ENCODE assay signal across 1 cellular context in genomic region chr1:145927073-145927886, GRCh38.
TF ChIP-seq lines count a peak whose summit lies in the region.

Gene RBM8A (minus strand): TSS chr1:145927484. CDS start chr1:145927426, 58 bp downstream.

TF ChIP-seq in K562, 482 proteins besides CTCF, POLR2A, EP300 and RAD21 (continued from another document and continues in another):
- TF ChIP-seq ZNF551 (CRISPR knock-in tag; IDR thresholded peaks at IDR 0.05), result no peak
- 0 out of 2 replicates have a peak, but pooled peaks have one; percentile 31 for TF ChIP-seq RAD51 (IDR thresholded peaks at IDR 0.05; ENCODE audit: borderline replicate concordance, low read depth)
- no peak for TF ChIP-seq CHAMP1 (IDR thresholded peaks at IDR 0.05)
- peak; percentile 90 for TF ChIP-seq SMAD4 (CRISPR knock-in tag; conservative IDR thresholded peaks at IDR 0.05)
- no peak for TF ChIP-seq FIP1L1 (IDR thresholded peaks at IDR 0.05; ENCODE audit: low read depth, low read length, poor library complexity, severe bottlenecking)
- TF ChIP-seq, protein P1, sequence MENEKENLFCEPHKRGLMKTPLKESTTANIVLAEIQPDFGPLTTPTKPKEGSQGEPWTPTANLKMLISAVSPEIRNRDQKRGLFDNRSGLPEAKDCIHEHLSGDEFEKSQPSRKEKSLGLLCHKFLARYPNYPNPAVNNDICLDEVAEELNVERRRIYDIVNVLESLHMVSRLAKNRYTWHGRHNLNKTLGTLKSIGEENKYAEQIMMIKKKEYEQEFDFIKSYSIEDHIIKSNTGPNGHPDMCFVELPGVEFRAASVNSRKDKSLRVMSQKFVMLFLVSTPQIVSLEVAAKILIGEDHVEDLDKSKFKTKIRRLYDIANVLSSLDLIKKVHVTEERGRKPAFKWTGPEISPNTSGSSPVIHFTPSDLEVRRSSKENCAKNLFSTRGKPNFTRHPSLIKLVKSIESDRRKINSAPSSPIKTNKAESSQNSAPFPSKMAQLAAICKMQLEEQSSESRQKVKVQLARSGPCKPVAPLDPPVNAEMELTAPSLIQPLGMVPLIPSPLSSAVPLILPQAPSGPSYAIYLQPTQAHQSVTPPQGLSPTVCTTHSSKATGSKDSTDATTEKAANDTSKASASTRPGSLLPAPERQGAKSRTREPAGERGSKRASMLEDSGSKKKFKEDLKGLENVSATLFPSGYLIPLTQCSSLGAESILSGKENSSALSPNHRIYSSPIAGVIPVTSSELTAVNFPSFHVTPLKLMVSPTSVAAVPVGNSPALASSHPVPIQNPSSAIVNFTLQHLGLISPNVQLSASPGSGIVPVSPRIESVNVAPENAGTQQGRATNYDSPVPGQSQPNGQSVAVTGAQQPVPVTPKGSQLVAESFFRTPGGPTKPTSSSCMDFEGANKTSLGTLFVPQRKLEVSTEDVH (IDR thresholded peaks at IDR 0.05; ENCODE audit: low read depth, partially characterized antibody), result peak; percentile 82
- TF ChIP-seq ZNF274 (IDR thresholded peaks at IDR 0.05; ENCODE audit: borderline replicate concordance, low read depth, low read length), result no peak
- TF ChIP-seq, protein P2, sequence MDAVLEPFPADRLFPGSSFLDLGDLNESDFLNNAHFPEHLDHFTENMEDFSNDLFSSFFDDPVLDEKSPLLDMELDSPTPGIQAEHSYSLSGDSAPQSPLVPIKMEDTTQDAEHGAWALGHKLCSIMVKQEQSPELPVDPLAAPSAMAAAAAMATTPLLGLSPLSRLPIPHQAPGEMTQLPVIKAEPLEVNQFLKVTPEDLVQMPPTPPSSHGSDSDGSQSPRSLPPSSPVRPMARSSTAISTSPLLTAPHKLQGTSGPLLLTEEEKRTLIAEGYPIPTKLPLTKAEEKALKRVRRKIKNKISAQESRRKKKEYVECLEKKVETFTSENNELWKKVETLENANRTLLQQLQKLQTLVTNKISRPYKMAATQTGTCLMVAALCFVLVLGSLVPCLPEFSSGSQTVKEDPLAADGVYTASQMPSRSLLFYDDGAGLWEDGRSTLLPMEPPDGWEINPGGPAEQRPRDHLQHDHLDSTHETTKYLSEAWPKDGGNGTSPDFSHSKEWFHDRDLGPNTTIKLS (IDR thresholded peaks at IDR 0.05; ENCODE audit: borderline replicate concordance, low read depth), result peak; percentile 84
- no peak for TF ChIP-seq ZFP1 (CRISPR knock-in tag; IDR thresholded peaks at IDR 0.05)
- peak; percentile 69; the same call in 1 of the 2 replicates for TF ChIP-seq NCOA1 (IDR thresholded peaks at IDR 0.05; ENCODE audit: low read depth)
- TF ChIP-seq ATF7 (IDR thresholded peaks at IDR 0.05), result peak; percentile 79
- peak; percentile 80 for TF ChIP-seq SMAD1 (IDR thresholded peaks at IDR 0.05; ENCODE audit: low read depth, low read length, partially characterized antibody)
- TF ChIP-seq, protein P3, sequence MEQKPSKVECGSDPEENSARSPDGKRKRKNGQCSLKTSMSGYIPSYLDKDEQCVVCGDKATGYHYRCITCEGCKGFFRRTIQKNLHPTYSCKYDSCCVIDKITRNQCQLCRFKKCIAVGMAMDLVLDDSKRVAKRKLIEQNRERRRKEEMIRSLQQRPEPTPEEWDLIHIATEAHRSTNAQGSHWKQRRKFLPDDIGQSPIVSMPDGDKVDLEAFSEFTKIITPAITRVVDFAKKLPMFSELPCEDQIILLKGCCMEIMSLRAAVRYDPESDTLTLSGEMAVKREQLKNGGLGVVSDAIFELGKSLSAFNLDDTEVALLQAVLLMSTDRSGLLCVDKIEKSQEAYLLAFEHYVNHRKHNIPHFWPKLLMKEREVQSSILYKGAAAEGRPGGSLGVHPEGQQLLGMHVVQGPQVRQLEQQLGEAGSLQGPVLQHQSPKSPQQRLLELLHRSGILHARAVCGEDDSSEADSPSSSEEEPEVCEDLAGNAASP (IDR thresholded peaks at IDR 0.05), result no peak
- no peak for TF ChIP-seq ZNF584 (CRISPR knock-in tag; IDR thresholded peaks at IDR 0.05; ENCODE audit: low read depth)
- TF ChIP-seq CTCFL (IDR thresholded peaks at IDR 0.05; ENCODE audit: borderline replicate concordance, insufficient read depth, low read depth, low read length, poor library complexity, severe bottlenecking), result peak; percentile 90
- TF ChIP-seq ARNT (IDR thresholded peaks at IDR 0.05), result peak; percentile 91 to 96
- TF ChIP-seq, protein P4, sequence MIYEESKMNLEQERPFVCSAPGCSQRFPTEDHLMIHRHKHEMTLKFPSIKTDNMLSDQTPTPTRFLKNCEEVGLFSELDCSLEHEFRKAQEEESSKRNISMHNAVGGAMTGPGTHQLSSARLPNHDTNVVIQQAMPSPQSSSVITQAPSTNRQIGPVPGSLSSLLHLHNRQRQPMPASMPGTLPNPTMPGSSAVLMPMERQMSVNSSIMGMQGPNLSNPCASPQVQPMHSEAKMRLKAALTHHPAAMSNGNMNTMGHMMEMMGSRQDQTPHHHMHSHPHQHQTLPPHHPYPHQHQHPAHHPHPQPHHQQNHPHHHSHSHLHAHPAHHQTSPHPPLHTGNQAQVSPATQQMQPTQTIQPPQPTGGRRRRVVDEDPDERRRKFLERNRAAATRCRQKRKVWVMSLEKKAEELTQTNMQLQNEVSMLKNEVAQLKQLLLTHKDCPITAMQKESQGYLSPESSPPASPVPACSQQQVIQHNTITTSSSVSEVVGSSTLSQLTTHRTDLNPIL (CRISPR knock-in tag; IDR thresholded peaks at IDR 0.05), result no peak
- peak; percentile 72; the same call in 1 of the 2 replicates for TF ChIP-seq CC2D1A (IDR thresholded peaks at IDR 0.05)
- TF ChIP-seq IRF2 (CRISPR knock-in tag; IDR thresholded peaks at IDR 0.05), result no peak
- TF ChIP-seq PHF20 (IDR thresholded peaks at IDR 0.05; ENCODE audit: partially characterized antibody), result peak; percentile 97
- peak; percentile 84; the same call in 1 of the 2 replicates for TF ChIP-seq HBP1 (CRISPR knock-in tag; IDR thresholded peaks at IDR 0.05)
- no peak for TF ChIP-seq CBX2 (IDR thresholded peaks at IDR 0.05; ENCODE audit: insufficient read depth, low read length, poor library complexity, severe bottlenecking)
- TF ChIP-seq CREB1 (IDR thresholded peaks at IDR 0.05), result peak; percentile 90
- TF ChIP-seq CREB1 (CRISPR knock-in tag; IDR thresholded peaks at IDR 0.05), result peak; percentile 74
- TF ChIP-seq ETS2 (tag; IDR thresholded peaks at IDR 0.05; ENCODE audit: borderline replicate concordance, poor library complexity, severe bottlenecking), result no peak
- no peak for TF ChIP-seq ZNF444 (CRISPR knock-in tag; IDR thresholded peaks at IDR 0.05)
- peak; percentile 99 for TF ChIP-seq POLR2B (IDR thresholded peaks at IDR 0.05; ENCODE audit: low read depth, partially characterized antibody)
- TF ChIP-seq, protein P5, sequence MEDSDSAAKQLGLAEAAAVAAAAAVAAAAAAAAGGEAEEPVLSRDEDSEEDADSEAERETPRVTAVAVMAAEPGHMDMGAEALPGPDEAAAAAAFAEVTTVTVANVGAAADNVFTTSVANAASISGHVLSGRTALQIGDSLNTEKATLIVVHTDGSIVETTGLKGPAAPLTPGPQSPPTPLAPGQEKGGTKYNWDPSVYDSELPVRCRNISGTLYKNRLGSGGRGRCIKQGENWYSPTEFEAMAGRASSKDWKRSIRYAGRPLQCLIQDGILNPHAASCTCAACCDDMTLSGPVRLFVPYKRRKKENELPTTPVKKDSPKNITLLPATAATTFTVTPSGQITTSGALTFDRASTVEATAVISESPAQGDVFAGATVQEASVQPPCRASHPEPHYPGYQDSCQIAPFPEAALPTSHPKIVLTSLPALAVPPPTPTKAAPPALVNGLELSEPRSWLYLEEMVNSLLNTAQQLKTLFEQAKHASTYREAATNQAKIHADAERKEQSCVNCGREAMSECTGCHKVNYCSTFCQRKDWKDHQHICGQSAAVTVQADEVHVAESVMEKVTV (CRISPR knock-in tag; IDR thresholded peaks at IDR 0.05), result peak; percentile 28; the same call in 1 of the 2 replicates
- TF ChIP-seq, protein P6, sequence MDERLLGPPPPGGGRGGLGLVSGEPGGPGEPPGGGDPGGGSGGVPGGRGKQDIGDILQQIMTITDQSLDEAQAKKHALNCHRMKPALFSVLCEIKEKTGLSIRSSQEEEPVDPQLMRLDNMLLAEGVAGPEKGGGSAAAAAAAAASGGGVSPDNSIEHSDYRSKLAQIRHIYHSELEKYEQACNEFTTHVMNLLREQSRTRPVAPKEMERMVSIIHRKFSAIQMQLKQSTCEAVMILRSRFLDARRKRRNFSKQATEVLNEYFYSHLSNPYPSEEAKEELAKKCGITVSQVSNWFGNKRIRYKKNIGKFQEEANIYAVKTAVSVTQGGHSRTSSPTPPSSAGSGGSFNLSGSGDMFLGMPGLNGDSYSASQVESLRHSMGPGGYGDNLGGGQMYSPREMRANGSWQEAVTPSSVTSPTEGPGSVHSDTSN (CRISPR knock-in tag; IDR thresholded peaks at IDR 0.05; ENCODE audit: low read depth), result no peak
- TF ChIP-seq, protein P6 (tag; conservative IDR thresholded peaks at IDR 0.05; ENCODE audit: low read depth), result peak; percentile 37; the same call in 1 of the 2 replicates
- TF ChIP-seq, protein P7, sequence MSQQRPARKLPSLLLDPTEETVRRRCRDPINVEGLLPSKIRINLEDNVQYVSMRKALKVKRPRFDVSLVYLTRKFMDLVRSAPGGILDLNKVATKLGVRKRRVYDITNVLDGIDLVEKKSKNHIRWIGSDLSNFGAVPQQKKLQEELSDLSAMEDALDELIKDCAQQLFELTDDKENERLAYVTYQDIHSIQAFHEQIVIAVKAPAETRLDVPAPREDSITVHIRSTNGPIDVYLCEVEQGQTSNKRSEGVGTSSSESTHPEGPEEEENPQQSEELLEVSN (IDR thresholded peaks at IDR 0.05; ENCODE audit: borderline replicate concordance in 1 of 2, extremely low read depth in 1 of 2, insufficient read depth in 1 of 2, insufficient read length in 1 of 2, low read depth in 1 of 2, low read length in 1 of 2, poor library complexity in 1 of 2, severe bottlenecking in 1 of 2), result peak; percentile 42 to 61
- TF ChIP-seq, protein P8, sequence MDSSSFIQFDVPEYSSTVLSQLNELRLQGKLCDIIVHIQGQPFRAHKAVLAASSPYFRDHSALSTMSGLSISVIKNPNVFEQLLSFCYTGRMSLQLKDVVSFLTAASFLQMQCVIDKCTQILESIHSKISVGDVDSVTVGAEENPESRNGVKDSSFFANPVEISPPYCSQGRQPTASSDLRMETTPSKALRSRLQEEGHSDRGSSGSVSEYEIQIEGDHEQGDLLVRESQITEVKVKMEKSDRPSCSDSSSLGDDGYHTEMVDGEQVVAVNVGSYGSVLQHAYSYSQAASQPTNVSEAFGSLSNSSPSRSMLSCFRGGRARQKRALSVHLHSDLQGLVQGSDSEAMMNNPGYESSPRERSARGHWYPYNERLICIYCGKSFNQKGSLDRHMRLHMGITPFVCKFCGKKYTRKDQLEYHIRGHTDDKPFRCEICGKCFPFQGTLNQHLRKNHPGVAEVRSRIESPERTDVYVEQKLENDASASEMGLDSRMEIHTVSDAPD (CRISPR knock-in tag; IDR thresholded peaks at IDR 0.05), result no peak
- peak; percentile 95 for TF ChIP-seq LARP7 (IDR thresholded peaks at IDR 0.05)
- TF ChIP-seq ZZZ3 (IDR thresholded peaks at IDR 0.05), result peak; percentile 79
- TF ChIP-seq FUS (optimal IDR thresholded peaks at IDR 0.05; ENCODE audit: low read depth, low read length), result no peak
- TF ChIP-seq HMG20B (CRISPR knock-in tag; IDR thresholded peaks at IDR 0.05), result no peak
- peak; percentile 68; the same call in 1 of the 2 replicates for TF ChIP-seq THAP7 (CRISPR knock-in tag; IDR thresholded peaks at IDR 0.05)
